1 cellular context compared by ENCODE assay signal in the genomic region with DNA sequence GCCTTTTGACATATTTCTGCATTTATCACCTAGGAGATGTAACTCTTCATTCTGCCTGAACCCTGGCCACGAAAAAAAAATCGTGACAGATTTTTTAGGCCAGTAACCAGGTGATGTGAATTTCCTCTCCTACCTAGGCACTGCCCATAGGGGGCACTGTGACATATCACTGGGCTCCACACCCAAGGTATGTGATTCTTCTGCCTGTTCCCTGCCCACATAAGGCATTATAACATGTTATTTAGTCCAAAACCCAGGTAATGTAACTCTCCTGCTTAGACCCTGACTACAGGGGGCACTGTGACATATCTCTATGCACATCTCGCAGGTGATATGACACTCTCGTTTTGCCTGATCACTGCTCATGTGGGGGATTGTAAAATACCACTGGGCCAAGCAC.
TF ChIP-seq lines count a peak whose summit lies in the region.

No MANE protein-coding gene starts in this region.

TF ChIP-seq in GM23338, 12 proteins besides CTCF, POLR2A, EP300 and RAD21 (continued from another document):
- TF ChIP-seq, protein P1, sequence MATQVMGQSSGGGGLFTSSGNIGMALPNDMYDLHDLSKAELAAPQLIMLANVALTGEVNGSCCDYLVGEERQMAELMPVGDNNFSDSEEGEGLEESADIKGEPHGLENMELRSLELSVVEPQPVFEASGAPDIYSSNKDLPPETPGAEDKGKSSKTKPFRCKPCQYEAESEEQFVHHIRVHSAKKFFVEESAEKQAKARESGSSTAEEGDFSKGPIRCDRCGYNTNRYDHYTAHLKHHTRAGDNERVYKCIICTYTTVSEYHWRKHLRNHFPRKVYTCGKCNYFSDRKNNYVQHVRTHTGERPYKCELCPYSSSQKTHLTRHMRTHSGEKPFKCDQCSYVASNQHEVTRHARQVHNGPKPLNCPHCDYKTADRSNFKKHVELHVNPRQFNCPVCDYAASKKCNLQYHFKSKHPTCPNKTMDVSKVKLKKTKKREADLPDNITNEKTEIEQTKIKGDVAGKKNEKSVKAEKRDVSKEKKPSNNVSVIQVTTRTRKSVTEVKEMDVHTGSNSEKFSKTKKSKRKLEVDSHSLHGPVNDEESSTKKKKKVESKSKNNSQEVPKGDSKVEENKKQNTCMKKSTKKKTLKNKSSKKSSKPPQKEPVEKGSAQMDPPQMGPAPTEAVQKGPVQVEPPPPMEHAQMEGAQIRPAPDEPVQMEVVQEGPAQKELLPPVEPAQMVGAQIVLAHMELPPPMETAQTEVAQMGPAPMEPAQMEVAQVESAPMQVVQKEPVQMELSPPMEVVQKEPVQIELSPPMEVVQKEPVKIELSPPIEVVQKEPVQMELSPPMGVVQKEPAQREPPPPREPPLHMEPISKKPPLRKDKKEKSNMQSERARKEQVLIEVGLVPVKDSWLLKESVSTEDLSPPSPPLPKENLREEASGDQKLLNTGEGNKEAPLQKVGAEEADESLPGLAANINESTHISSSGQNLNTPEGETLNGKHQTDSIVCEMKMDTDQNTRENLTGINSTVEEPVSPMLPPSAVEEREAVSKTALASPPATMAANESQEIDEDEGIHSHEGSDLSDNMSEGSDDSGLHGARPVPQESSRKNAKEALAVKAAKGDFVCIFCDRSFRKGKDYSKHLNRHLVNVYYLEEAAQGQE (IDR thresholded peaks at IDR 0.05; ENCODE audit: unreplicated experiment): no peak
- TF ChIP-seq, protein P2, sequence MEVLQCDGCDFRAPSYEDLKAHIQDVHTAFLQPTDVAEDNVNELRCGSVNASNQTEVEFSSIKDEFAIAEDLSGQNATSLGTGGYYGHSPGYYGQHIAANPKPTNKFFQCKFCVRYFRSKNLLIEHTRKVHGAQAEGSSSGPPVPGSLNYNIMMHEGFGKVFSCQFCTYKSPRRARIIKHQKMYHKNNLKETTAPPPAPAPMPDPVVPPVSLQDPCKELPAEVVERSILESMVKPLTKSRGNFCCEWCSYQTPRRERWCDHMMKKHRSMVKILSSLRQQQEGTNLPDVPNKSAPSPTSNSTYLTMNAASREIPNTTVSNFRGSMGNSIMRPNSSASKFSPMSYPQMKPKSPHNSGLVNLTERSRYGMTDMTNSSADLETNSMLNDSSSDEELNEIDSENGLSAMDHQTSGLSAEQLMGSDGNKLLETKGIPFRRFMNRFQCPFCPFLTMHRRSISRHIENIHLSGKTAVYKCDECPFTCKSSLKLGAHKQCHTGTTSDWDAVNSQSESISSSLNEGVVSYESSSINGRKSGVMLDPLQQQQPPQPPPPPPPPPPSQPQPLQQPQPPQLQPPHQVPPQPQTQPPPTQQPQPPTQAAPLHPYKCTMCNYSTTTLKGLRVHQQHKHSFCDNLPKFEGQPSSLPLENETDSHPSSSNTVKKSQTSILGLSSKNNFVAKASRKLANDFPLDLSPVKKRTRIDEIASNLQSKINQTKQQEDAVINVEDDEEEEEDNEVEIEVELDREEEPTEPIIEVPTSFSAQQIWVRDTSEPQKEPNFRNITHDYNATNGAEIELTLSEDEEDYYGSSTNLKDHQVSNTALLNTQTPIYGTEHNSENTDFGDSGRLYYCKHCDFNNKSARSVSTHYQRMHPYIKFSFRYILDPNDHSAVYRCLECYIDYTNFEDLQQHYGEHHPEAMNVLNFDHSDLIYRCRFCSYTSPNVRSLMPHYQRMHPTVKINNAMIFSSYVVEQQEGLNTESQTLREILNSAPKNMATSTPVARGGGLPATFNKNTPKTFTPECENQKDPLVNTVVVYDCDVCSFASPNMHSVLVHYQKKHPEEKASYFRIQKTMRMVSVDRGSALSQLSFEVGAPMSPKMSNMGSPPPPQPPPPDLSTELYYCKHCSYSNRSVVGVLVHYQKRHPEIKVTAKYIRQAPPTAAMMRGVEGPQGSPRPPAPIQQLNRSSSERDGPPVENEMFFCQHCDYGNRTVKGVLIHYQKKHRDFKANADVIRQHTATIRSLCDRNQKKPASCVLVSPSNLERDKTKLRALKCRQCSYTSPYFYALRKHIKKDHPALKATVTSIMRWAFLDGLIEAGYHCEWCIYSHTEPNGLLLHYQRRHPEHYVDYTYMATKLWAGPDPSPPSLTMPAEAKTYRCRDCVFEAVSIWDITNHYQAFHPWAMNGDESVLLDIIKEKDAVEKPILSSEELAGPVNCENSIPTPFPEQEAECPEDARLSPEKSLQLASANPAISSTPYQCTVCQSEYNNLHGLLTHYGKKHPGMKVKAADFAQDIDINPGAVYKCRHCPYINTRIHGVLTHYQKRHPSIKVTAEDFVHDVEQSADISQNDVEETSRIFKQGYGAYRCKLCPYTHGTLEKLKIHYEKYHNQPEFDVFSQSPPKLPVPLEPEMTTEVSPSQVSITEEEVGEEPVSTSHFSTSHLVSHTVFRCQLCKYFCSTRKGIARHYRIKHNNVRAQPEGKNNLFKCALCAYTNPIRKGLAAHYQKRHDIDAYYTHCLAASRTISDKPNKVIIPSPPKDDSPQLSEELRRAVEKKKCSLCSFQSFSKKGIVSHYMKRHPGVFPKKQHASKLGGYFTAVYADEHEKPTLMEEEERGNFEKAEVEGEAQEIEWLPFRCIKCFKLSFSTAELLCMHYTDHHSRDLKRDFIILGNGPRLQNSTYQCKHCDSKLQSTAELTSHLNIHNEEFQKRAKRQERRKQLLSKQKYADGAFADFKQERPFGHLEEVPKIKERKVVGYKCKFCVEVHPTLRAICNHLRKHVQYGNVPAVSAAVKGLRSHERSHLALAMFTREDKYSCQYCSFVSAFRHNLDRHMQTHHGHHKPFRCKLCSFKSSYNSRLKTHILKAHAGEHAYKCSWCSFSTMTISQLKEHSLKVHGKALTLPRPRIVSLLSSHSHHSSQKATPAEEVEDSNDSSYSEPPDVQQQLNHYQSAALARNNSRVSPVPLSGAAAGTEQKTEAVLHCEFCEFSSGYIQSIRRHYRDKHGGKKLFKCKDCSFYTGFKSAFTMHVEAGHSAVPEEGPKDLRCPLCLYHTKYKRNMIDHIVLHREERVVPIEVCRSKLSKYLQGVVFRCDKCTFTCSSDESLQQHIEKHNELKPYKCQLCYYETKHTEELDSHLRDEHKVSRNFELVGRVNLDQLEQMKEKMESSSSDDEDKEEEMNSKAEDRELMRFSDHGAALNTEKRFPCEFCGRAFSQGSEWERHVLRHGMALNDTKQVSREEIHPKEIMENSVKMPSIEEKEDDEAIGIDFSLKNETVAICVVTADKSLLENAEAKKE (CRISPR knock-in tag; IDR thresholded peaks at IDR 0.05): no peak
- TF ChIP-seq ZNF331 (CRISPR knock-in tag; IDR thresholded peaks at IDR 0.05; ENCODE audit: low read depth) (no peak), STAT1 (IDR thresholded peaks at IDR 0.05; ENCODE audit: unreplicated experiment) (no peak), EZH2 (IDR thresholded peaks at IDR 0.05; ENCODE audit: low read depth, unreplicated experiment) (no peak), POLR2AphosphoS5 (IDR thresholded peaks at IDR 0.05; ENCODE audit: low read depth) (no peak), ZNF114 (CRISPR knock-in tag; IDR thresholded peaks at IDR 0.05) (no peak), CREB1 (CRISPR knock-in tag; IDR thresholded peaks at IDR 0.05; ENCODE audit: low read depth) (no peak), NANOG (IDR thresholded peaks at IDR 0.05; ENCODE audit: borderline replicate concordance) (no peak), JUNB (IDR thresholded peaks at IDR 0.05; ENCODE audit: unreplicated experiment) (no peak)
